In genomic region chr17:43572368-43572980, GRCh38 we compare ENCODE assay signal across 25 cellular contexts. TPM values are rescaled to one million over a fixed set of nuclear protein-coding genes. Genes with fewer than 3 reads are reported as not detected.
DNase-seq lines count a peak whose midpoint lies in the region; ATAC-seq, FAIRE-seq and TF ChIP-seq lines count a peak whose summit lies in the region.
"Had no signal": no experiment of that assay in that cellular context is flagged by ENCODE, and none has a peak within 500 bp of the region (broad histone marks: within the 10 kb centered on the region; RNA-seq: fewer than 3 reads in every experiment).

No MANE protein-coding gene starts in this region.

- H3K4me2 ChIP-seq in mammary epithelial cell (ENCODE audit: insufficient read depth, low read depth, low read length) (no peak overlapping the region), GM12878 (ENCODE audit: control insufficient read depth, insufficient read depth) (no peak overlapping the region)
- H3K4me2 ChIP-seq: BLaER1 treated with 17β-estradiol and CSF1 and Interleukin-3, amounts not matched to agents 10 nM and 100 nM had no signal

- peak; percentile 31; the same call in 1 of the 3 replicates for ATAC-seq in GM12878
- peak; percentile 54 for ATAC-seq in stimulated activated naive CD8-positive, alpha-beta T cell treated with anti-CD3 and anti-CD28 coated beads, Interleukin-15, amount 100 ng/mL, for 72 hours
- no peak for ATAC-seq in upper lobe of right lung
- ATAC-seq in GM19463 (IDR thresholded peaks at IDR 0.05; ENCODE audit: unreplicated experiment) = no peak
- ATAC-seq: right cardiac atrium had no signal

- H3K9ac ChIP-seq in mammary epithelial cell (ENCODE audit: insufficient read depth, low read length) (no peak overlapping the region), GM12878 (ENCODE audit: control insufficient read depth, insufficient read depth, low read length) (no peak overlapping the region)
- H3K9ac ChIP-seq: BLaER1 treated with 17β-estradiol and CSF1 and Interleukin-3, amounts not matched to agents 10 nM and 100 nM; GM23248 had no signal

- H4K20me1 ChIP-seq in mammary epithelial cell (ENCODE audit: insufficient read depth, low read length) (no peaks in the 10 kb centered on the region), GM12878 (ENCODE audit: control insufficient read depth, insufficient read depth) (no peaks in the 10 kb centered on the region; the same call in 1 of the 2 replicates)
- H4K20me1 ChIP-seq: BLaER1 treated with 17β-estradiol and CSF1 and Interleukin-3, amounts not matched to agents 10 nM and 100 nM had no signal

- H3K36me3 ChIP-seq in mammary epithelial cell (ENCODE audit: insufficient read depth, low read length) = no peaks in the 10 kb centered on the region
- H3K36me3 ChIP-seq in breast epithelium = no peaks in the 10 kb centered on the region
- H3K36me3 ChIP-seq in GM12878 (ENCODE audit: control insufficient read depth in 2 of 2, insufficient read depth in 2 of 2, low read length in 1 of 2) = no peaks in the 10 kb centered on the region
- no peaks in the 10 kb centered on the region for H3K36me3 ChIP-seq in upper lobe of right lung
- H3K36me3 ChIP-seq: BLaER1 treated with 17β-estradiol and CSF1 and Interleukin-3, amounts not matched to agents 10 nM and 100 nM; esophagus squamous epithelium; MG63 had no signal

- BruUV-seq in mammary epithelial cell (replicated peaks; lab: Mats Ljungman, UMichigan) (no TSS peak), GM12878 (replicated peaks; lab: Mats Ljungman, UMichigan) (no TSS peak)

- H3K79me2 ChIP-seq in mammary epithelial cell (ENCODE audit: insufficient read depth, low read length) = no peaks in the 10 kb centered on the region
- no peaks in the 10 kb centered on the region for H3K79me2 ChIP-seq in GM12878 (ENCODE audit: control insufficient read depth, insufficient read depth, low read length)

- no peak for TF ChIP-seq RAD21 in GM12878 (IDR thresholded peaks at IDR 0.05; ENCODE audit: insufficient read depth, low read depth, low read length)

- no peaks in the 10 kb centered on the region for H3K9me3 Mint-ChIP-seq in stimulated activated naive CD8-positive, alpha-beta T cell treated with anti-CD3 and anti-CD28 coated beads, Interleukin-15, amount 100 ng/mL, for 72 hours
- H3K9me3 Mint-ChIP-seq: activated CD4-positive, alpha-beta T cell treated with anti-CD3 and anti-CD28 coated beads, Interleukin-2, amount 10 ng/mL, durations not matched to agents 7 days and 5 days; activated naive CD4-positive, alpha-beta T cell treated with anti-CD3 and anti-CD28 coated beads, Interleukin-2, amount 50 U/mL, for 24 hours; activated T-helper 1 cell treated with anti-CD3 and anti-CD28 coated beads, Interleukin-12 subunit alpha, Interleukin-12 subunit beta, Interleukin-2, Interleukin-4 antibody, amounts not matched to agents 30 ng/mL and 10 ng/mL and 1 ng/mL, durations not matched to agents 14 hours and 24 hours and 36 hours; central memory CD8-positive, alpha-beta T cell; dendritic cell treated with granulocyte-macrophage colony-stimulating factor and Interleukin-4, amounts not matched to agents 40 ng/mL and 50 ng/mL, for 4 days; endodermal cell had no signal

- POLR2A ChIA-PET in GM12878 (lab: Charles Lee) = interaction anchor here (1.0 kb wide), 1 partner anchor 11 kb away, joined by 6 read pairs; no protein-coding TSS in a partner anchor

- DNase-seq in mammary epithelial cell (peak; percentile 43), breast epithelium (ENCODE audit: low spot score in 2 of 2) (no peak), M059J (ENCODE audit: low read depth) (peak; percentile 59), GM12878 (ENCODE audit: low read depth, low spot score) (no peak), upper lobe of right lung (no peak)
- DNase-seq in stimulated activated naive CD8-positive, alpha-beta T cell treated with anti-CD3 and anti-CD28 coated beads, Interleukin-15, amount 100 ng/mL, for 72 hours = no peak
- no peak for DNase-seq in activated effector memory CD4-positive, alpha-beta T cell treated with anti-CD3 and anti-CD28 coated beads, Interleukin-2, amount 50 U/mL, for 16 hours
- DNase-seq: activated CD4-positive, alpha-beta T cell treated with anti-CD3 and anti-CD28 coated beads, Interleukin-2, amount 10 ng/mL, durations not matched to agents 7 days and 5 days; endodermal cell; esophagus squamous epithelium; GM23248; MG63; NCI-H1417 treated with DMSO at 0.1 percent for 48 hours; NCI-H446 treated with DMSO at 0.1 percent for 48 hours; NCI-H82; right cardiac atrium; stimulated activated CD4-positive, alpha-beta T cell treated with anti-CD3 and anti-CD28 coated beads, Interleukin-4, amount 100 ng/mL, for 1 hour had no signal

- TF ChIP-seq CTCF in mammary epithelial cell (conservative IDR thresholded peaks at IDR 0.05 in 1 of 2, IDR thresholded peaks at IDR 0.05 in 1 of 2; ENCODE audit: extremely low read depth in 1 of 2, insufficient read depth in 1 of 2, low read depth in 1 of 2, low read length in 2 of 2) (no peak), breast epithelium (IDR thresholded peaks at IDR 0.05) (no peak), GM12878 (IDR thresholded peaks at IDR 0.05 in 2 of 3, conservative IDR thresholded peaks at IDR 0.05 in 1 of 3; ENCODE audit: control insufficient read depth in 2 of 3, extremely low read depth in 1 of 3, insufficient read depth in 1 of 3, low read depth in 3 of 3, low read length in 3 of 3) (no peak), upper lobe of right lung (IDR thresholded peaks at IDR 0.05) (no peak)

- SMC1A ChIA-PET in GM12878 (lab: Charles Lee; ENCODE audit: uncharacterized antibody, unreplicated experiment) = interaction anchor here (1.1 to 9.3 kb wide), 5 partner anchors 26 to 91 kb away, joined by 3 to 118 read pairs (median 14); partner anchors contain the start of genes DHX8 and ETV4

- intact Hi-C loops in mammary epithelial cell (cut with micrococcal nuclease) = no loop called here
- intact Hi-C loops in breast epithelium (cut with DNase I; ENCODE audit: low total_unique reads) = no loop called here
- intact Hi-C loops in GM12878 (cut with micrococcal nuclease; ENCODE audit: unreplicated experiment) = no loop called here
- intact Hi-C loops in upper lobe of right lung (cut with DNase I) = no loop called here

- H3K4me3 ChIP-seq in mammary epithelial cell (replicated peaks in 1 of 3; ENCODE audit: insufficient read depth in 1 of 3, low read depth in 2 of 3, low read length in 3 of 3) = no peak overlapping the region
- no peak overlapping the region for H3K4me3 ChIP-seq in breast epithelium
- no peak overlapping the region for H3K4me3 ChIP-seq in GM12878
- no peak overlapping the region for H3K4me3 ChIP-seq in upper lobe of right lung
- H3K4me3 ChIP-seq: BLaER1 treated with 17β-estradiol and CSF1 and Interleukin-3, amounts not matched to agents 10 nM and 100 nM; esophagus squamous epithelium; GM23248; MG63 had no signal

- WGBS in mammary epithelial cell (ENCODE audit: low coverage, missing lambda C conversion rate) = 85% methylated on average over 5 of the region's 5 CpGs
- WGBS in GM12878 (ENCODE audit: insufficient coverage, insufficient replicate concordance, low lambda C conversion rate, missing lambda C conversion rate) = 14% methylated on average over 5 of the region's 5 CpGs

- TF ChIP-seq POLR2A in breast epithelium (IDR thresholded peaks at IDR 0.05) = no peak
- no peak for TF ChIP-seq POLR2A in GM12878 (IDR thresholded peaks at IDR 0.05; ENCODE audit: low read depth, low read length)

- H3K4me1 ChIP-seq in mammary epithelial cell (ENCODE audit: insufficient read depth, low read length) (peaks cover 27% of the 10 kb centered on the region), breast epithelium (no peaks in the 10 kb centered on the region), GM12878 (ENCODE audit: control insufficient read depth, insufficient read depth, low read length) (no peaks in the 10 kb centered on the region; the same call in 1 of the 2 replicates), upper lobe of right lung (no peaks in the 10 kb centered on the region)

- CTCF ChIA-PET in mammary epithelial cell (lab: Charles Lee; ENCODE audit: low non-redundant PET) (no interaction called here), GM12878 (lab: Yijun Ruan, JAX) (interaction anchor here (0.8 to 7.6 kb wide), 8 partner anchors 10 to 190 kb away, joined by 3 to 134 read pairs (median 24); partner anchors contain the start of genes DHX8 and SOST)

- in situ Hi-C loops in mammary epithelial cell (cut with MboI; ENCODE audit: low sequenced_read_pairs in 2 of 2) (no loop called here), GM12878 (cut with MboI) (no loop called here)

- H3K27me3 ChIP-seq in mammary epithelial cell (ENCODE audit: insufficient read depth, low read length) (no peaks in the 10 kb centered on the region), breast epithelium (no peaks in the 10 kb centered on the region), GM12878 (replicated peaks in 1 of 2; ENCODE audit: control insufficient read depth in 2 of 2, insufficient read depth in 2 of 2, low read length in 1 of 2) (no peaks in the 10 kb centered on the region), upper lobe of right lung (no peaks in the 10 kb centered on the region)
- H3K27me3 ChIP-seq: BLaER1 treated with 17β-estradiol and CSF1 and Interleukin-3, amounts not matched to agents 10 nM and 100 nM; esophagus squamous epithelium; MG63 had no signal

- no peak overlapping the region for H3K27ac ChIP-seq in mammary epithelial cell (ENCODE audit: insufficient read depth, low read depth, low read length)
- H3K27ac ChIP-seq in breast epithelium = no peak overlapping the region
- H3K27ac ChIP-seq in GM12878 (ENCODE audit: control insufficient read depth, insufficient read depth) = no peak overlapping the region
- no peak overlapping the region for H3K27ac ChIP-seq in upper lobe of right lung
- H3K27ac ChIP-seq: BLaER1 treated with 17β-estradiol and CSF1 and Interleukin-3, amounts not matched to agents 10 nM and 100 nM; esophagus squamous epithelium; GM23248; VCaP had no signal

- no peak for TF ChIP-seq EP300 in GM12878 (IDR thresholded peaks at IDR 0.05; ENCODE audit: borderline replicate concordance in 1 of 2, control insufficient read depth in 1 of 2, low read depth in 2 of 2, low read length in 2 of 2)

- no peaks in the 10 kb centered on the region for H3K9me3 ChIP-seq in mammary epithelial cell (replicated peaks; ENCODE audit: insufficient read depth, low read length)
- H3K9me3 ChIP-seq in breast epithelium = no peaks in the 10 kb centered on the region
- no peaks in the 10 kb centered on the region for H3K9me3 ChIP-seq in GM12878 (replicated peaks; ENCODE audit: control insufficient read depth, insufficient read depth, low read length)
- H3K9me3 ChIP-seq in upper lobe of right lung = no peaks in the 10 kb centered on the region
- H3K9me3 ChIP-seq: BLaER1 treated with 17β-estradiol and CSF1 and Interleukin-3, amounts not matched to agents 10 nM and 100 nM; esophagus squamous epithelium; MG63 had no signal

- no peak for FAIRE-seq in GM12878 (lab: Jason Lieb, UNC)
- FAIRE-seq: frontal cortex had no signal

- H3K27me3 Mint-ChIP-seq in stimulated activated naive CD8-positive, alpha-beta T cell treated with anti-CD3 and anti-CD28 coated beads, Interleukin-15, amount 100 ng/mL, for 72 hours = no peaks in the 10 kb centered on the region
- H3K27me3 Mint-ChIP-seq: central memory CD8-positive, alpha-beta T cell had no signal

- RAD21 ChIA-PET in GM12878 (lab: Charles Lee; ENCODE audit: unreplicated experiment) = interaction anchor here (1.0 to 8.6 kb wide), 7 partner anchors 26 to 187 kb away, joined by 4 to 334 read pairs (median 20); partner anchors contain the start of genes DHX8 and ETV4

- no peak overlapping the region for H3K4me3 Mint-ChIP-seq in stimulated activated naive CD8-positive, alpha-beta T cell treated with anti-CD3 and anti-CD28 coated beads, Interleukin-15, amount 100 ng/mL, for 72 hours
- H3K4me3 Mint-ChIP-seq: activated CD4-positive, alpha-beta T cell treated with anti-CD3 and anti-CD28 coated beads, Interleukin-2, amount 10 ng/mL, durations not matched to agents 7 days and 5 days; activated naive CD4-positive, alpha-beta T cell treated with anti-CD3 and anti-CD28 coated beads, Interleukin-2, amount 50 U/mL, for 24 hours; activated T-helper 1 cell treated with anti-CD3 and anti-CD28 coated beads, Interleukin-12 subunit alpha, Interleukin-12 subunit beta, Interleukin-2, Interleukin-4 antibody, amounts not matched to agents 30 ng/mL and 10 ng/mL and 1 ng/mL, durations not matched to agents 14 hours and 24 hours and 36 hours; central memory CD8-positive, alpha-beta T cell; dendritic cell treated with granulocyte-macrophage colony-stimulating factor and Interleukin-4, amounts not matched to agents 40 ng/mL and 50 ng/mL, for 4 days; endodermal cell had no signal

- dilution Hi-C loops in mammary epithelial cell (cut with HindIII; ENCODE audit: low sequenced_read_pairs) = no loop called here

- no peak overlapping the region for H2AFZ ChIP-seq in mammary epithelial cell (ENCODE audit: low read depth, low read length)
- H2AFZ ChIP-seq in GM12878 (ENCODE audit: control insufficient read depth, low read depth, low read length) = no peak overlapping the region
- H2AFZ ChIP-seq: GM23248 had no signal

- no peak overlapping the region for H3K27ac Mint-ChIP-seq in stimulated activated naive CD8-positive, alpha-beta T cell treated with anti-CD3 and anti-CD28 coated beads, Interleukin-15, amount 100 ng/mL, for 72 hours
- H3K27ac Mint-ChIP-seq: activated CD4-positive, alpha-beta T cell treated with anti-CD3 and anti-CD28 coated beads, Interleukin-2, amount 10 ng/mL, durations not matched to agents 7 days and 5 days; activated naive CD4-positive, alpha-beta T cell treated with anti-CD3 and anti-CD28 coated beads, Interleukin-2, amount 50 U/mL, for 24 hours; activated T-helper 1 cell treated with anti-CD3 and anti-CD28 coated beads, Interleukin-12 subunit alpha, Interleukin-12 subunit beta, Interleukin-2, Interleukin-4 antibody, amounts not matched to agents 30 ng/mL and 10 ng/mL and 1 ng/mL, durations not matched to agents 14 hours and 24 hours and 36 hours; dendritic cell treated with granulocyte-macrophage colony-stimulating factor and Interleukin-4, amounts not matched to agents 40 ng/mL and 50 ng/mL, for 4 days; endodermal cell had no signal

- no peaks in the 10 kb centered on the region for H3K4me1 Mint-ChIP-seq in stimulated activated naive CD8-positive, alpha-beta T cell treated with anti-CD3 and anti-CD28 coated beads, Interleukin-15, amount 100 ng/mL, for 72 hours
- H3K4me1 Mint-ChIP-seq: activated naive CD4-positive, alpha-beta T cell treated with anti-CD3 and anti-CD28 coated beads, Interleukin-2, amount 50 U/mL, for 24 hours; central memory CD8-positive, alpha-beta T cell had no signal

RNA-seq across cellular contexts. Expression of gene ETV4, which starts 26.3 kb away (rescaled TPM):
- total RNA-seq in mammary epithelial cell (10 to 100 TPM; 10.2 to 46.0 TPM), breast epithelium (1 to 10 TPM in 2 of 3 donors, not detected in 1; 2.0 to 2.9 TPM), GM12878 (2014; rRNA removed) (1.8 and 2.3 TPM in 2 replicates), GM12878 (2014; rRNA removed; fragmentation: Illumina TruSeq; extraction: Trizol) (0.67 and 0.88 TPM in 2 replicates), GM12878 (2021) (2.2 TPM in 2 replicates), upper lobe of right lung (4.0 TPM)
- polyA plus RNA-seq in mammary epithelial cell (34.1 TPM), GM12878 (2011; rRNA removed) (7.0 and 14.5 TPM in 2 replicates), GM12878 (2014; fragmentation: Illumina TruSeq; extraction: Trizol) (0.92 and 1.3 TPM in 2 replicates), GM12878 (2014; fragmentation: Nextera tagmentation; extraction: Ambion mirVana) (under 1 TPM; 0.19 to 0.49 TPM), GM12878 (2014; rRNA removed) (1.7 and 2.4 TPM in 2 replicates), GM12878 (2016; fragmentation: Nextera tagmentation; extraction: Ambion mirVana) (1 to 10 TPM; 1.7 to 1.9 TPM)
- polyA minus RNA-seq in mammary epithelial cell = 21.1 TPM
- total RNA-seq in M059J (2014; rRNA removed; shearing (Covaris generic)) = 4.2 and 6.9 TPM in 2 replicates
- total RNA-seq in GM12878 (2013; cell fraction: nucleolus; rRNA removed) = 4.9 and 5.0 TPM in 2 replicates
- polyA plus RNA-seq in GM12878 (2011; ENCODE audit: low read depth) = 1.4 TPM
- 17.3 and 18.0 TPM in 2 replicates for polyA plus RNA-seq in GM12878 (2011; cell fraction: cytosol; rRNA removed)
- 24.4 and 27.7 TPM in 2 replicates for polyA plus RNA-seq in GM12878 (2011; cell fraction: nucleus; rRNA removed)
- polyA plus RNA-seq in GM12878 (2012) = 1.1 and 2.4 TPM in 2 replicates
- polyA minus RNA-seq in GM12878 (2011; rRNA and poly(A)+ RNA removed) = 5.2 and 11.6 TPM in 2 replicates
- 5.4 and 6.8 TPM in 2 replicates for polyA minus RNA-seq in GM12878 (2011; cell fraction: cytosol; rRNA and poly(A)+ RNA removed)
- 3.3 and 4.2 TPM in 2 replicates for polyA minus RNA-seq in GM12878 (2011; cell fraction: nucleus; rRNA and poly(A)+ RNA removed)

Comparison
In these comparisons a context has a peak if more than half of its experiments do, and no peak if none do; other contexts are left out.
1. DNase-seq: peak in mammary epithelial cell (single experiment) and M059J (single experiment); none in breast epithelium (0 of 2), GM12878 (single experiment), stimulated activated naive CD8-positive, alpha-beta T cell treated with anti-CD3 and anti-CD28 coated beads, Interleukin-15, amount 100 ng/mL, for 72 hours (0 of 2), upper lobe of right lung (single experiment) and activated effector memory CD4-positive, alpha-beta T cell treated with anti-CD3 and anti-CD28 coated beads, Interleukin-2, amount 50 U/mL, for 16 hours (single experiment).
2. ATAC-seq: peak in GM12878 (single experiment) and stimulated activated naive CD8-positive, alpha-beta T cell treated with anti-CD3 and anti-CD28 coated beads, Interleukin-15, amount 100 ng/mL, for 72 hours (single experiment); none in upper lobe of right lung (single experiment) and GM19463 (single experiment).